In the genomic region with DNA sequence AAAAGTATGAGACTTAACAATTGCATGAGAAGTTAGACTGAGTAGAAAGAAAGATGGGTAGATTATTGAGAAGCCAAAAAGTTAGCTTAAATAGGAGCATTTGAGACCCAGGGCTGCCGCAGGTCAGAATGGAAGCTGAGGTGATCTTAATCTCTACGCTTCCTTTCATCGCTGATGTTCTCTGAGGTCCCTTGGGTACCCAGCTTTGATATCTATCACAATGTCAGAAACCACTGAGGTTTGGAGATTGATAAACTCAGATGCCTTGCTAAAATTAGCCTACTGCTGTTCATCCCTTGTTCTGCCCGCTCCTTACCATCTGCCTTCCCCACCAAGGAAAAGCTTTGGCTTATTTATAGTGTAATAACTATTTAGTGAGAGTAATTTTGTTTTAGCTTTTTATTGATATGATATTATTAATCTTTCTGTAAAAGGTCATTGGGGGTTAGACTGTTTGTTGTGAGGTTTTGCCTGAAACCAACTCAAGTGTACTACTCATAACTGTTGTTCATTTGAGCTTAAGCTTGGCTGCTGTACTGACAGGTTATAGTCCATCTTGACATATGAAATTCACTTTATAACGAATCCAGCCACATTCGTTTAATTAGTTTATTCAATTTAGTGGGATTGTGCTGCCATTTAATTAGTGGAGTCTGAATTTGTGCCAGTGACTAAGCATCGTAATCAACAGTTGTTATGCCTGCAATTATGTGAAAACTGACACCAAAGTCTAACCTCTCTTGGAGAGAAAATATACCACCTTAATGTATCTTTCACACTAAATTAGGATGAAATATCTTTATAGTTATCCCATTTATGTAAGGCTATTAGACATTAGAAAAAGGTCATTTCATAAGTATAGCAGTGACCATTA, we compare ENCODE assay signal across 15 cellular contexts. TPM values are rescaled to one million over a fixed set of nuclear protein-coding genes. Genes with fewer than 3 reads are reported as not detected.
DNase-seq lines count a peak whose midpoint lies in the region; ATAC-seq and TF ChIP-seq lines count a peak whose summit lies in the region.
"Had no signal": no experiment of that assay in that cellular context is flagged by ENCODE, and none has a peak within 500 bp of the region (broad histone marks: within the 10 kb centered on the region; RNA-seq: fewer than 3 reads in every experiment).

No MANE protein-coding gene starts in this region.

- CTCF ChIA-PET in activated CD4-positive, alpha-beta memory T cell treated with anti-CD3 and anti-CD28 coated beads for 36 hours (lab: Charles Lee) = interaction anchor here (0.7 to 1.8 kb wide), 7 partner anchors 12 to 142 kb away, joined by 3 to 7 read pairs (median 3); a partner anchor contains a TSS
- CTCF ChIA-PET in activated CD4-positive, alpha-beta memory T cell treated with anti-CD3 and anti-CD28 coated beads, Interleukin-2, amount 10 ng/mL, durations not matched to agents 7 days and 5 days (lab: Charles Lee) = interaction anchor here (0.5 to 2.4 kb wide), 4 partner anchors 14 to 176 kb away, joined by 3 to 11 read pairs (median 10); a partner anchor contains a TSS

- TF ChIP-seq CTCF in natural killer cell (IDR thresholded peaks at IDR 0.05) = no peak
- no peak for TF ChIP-seq CTCF in mucosa of descending colon (IDR thresholded peaks at IDR 0.05)

- H3K4me3 ChIP-seq in mucosa of descending colon = no peak overlapping the region
- H3K4me3 ChIP-seq: HAP-1, pancreas had no signal

- H3K27ac Mint-ChIP-seq in activated CD4-positive, alpha-beta memory T cell treated with anti-CD3 and anti-CD28 coated beads for 36 hours = no peak overlapping the region
- no peak overlapping the region for H3K27ac Mint-ChIP-seq in activated CD4-positive, alpha-beta memory T cell treated with anti-CD3 and anti-CD28 coated beads, Interleukin-2, amount 10 ng/mL, durations not matched to agents 7 days and 5 days
- H3K27ac Mint-ChIP-seq in natural killer cell = peak overlapping the region in 1 of 2 donors; percentile 52

- no peak for DNase-seq in activated CD4-positive, alpha-beta memory T cell treated with anti-CD3 and anti-CD28 coated beads for 36 hours
- no peak for DNase-seq in activated CD4-positive, alpha-beta memory T cell treated with anti-CD3 and anti-CD28 coated beads, Interleukin-2, amount 10 ng/mL, durations not matched to agents 7 days and 5 days
- DNase-seq in DMS 273 treated with DMSO at 0.1 percent for 48 hours (lab: John Stamatoyannopoulos, UW) (peak; percentile 27), SK-N-DZ (ENCODE audit: low spot score) (peak; percentile 19), myocyte (ENCODE audit: low read depth) (peak; percentile 71), natural killer cell (no peak), mucosa of descending colon (no peak)
- DNase-seq: DMS79, KG1, midbrain, NCI-H2081 treated with DMSO at 0.1 percent for 48 hours, pancreas, SHP77 treated with DMSO at 0.1 percent for 48 hours had no signal

- no peaks in the 10 kb centered on the region for H3K27me3 Mint-ChIP-seq in activated CD4-positive, alpha-beta memory T cell treated with anti-CD3 and anti-CD28 coated beads for 36 hours
- H3K27me3 Mint-ChIP-seq in activated CD4-positive, alpha-beta memory T cell treated with anti-CD3 and anti-CD28 coated beads, Interleukin-2, amount 10 ng/mL, durations not matched to agents 7 days and 5 days = no peaks in the 10 kb centered on the region
- H3K27me3 Mint-ChIP-seq in natural killer cell (ENCODE audit: low read depth in 2 of 2) = no peaks in the 10 kb centered on the region

- POLR2A ChIA-PET in activated CD4-positive, alpha-beta memory T cell treated with anti-CD3 and anti-CD28 coated beads for 36 hours (lab: Charles Lee) = interaction anchor here (1.1 to 2.3 kb wide), 2 partner anchors 12 to 15 kb away, joined by 8 to 9 read pairs; a partner anchor contains a TSS
- POLR2A ChIA-PET in activated CD4-positive, alpha-beta memory T cell treated with anti-CD3 and anti-CD28 coated beads, Interleukin-2, amount 10 ng/mL, durations not matched to agents 7 days and 5 days (lab: Charles Lee) = interaction anchor here (0.8 to 2.8 kb wide), 7 partner anchors 14 to 142 kb away, joined by 3 to 42 read pairs (median 4); a partner anchor contains a TSS

- H3K4me1 ChIP-seq in mucosa of descending colon (ENCODE audit: low read depth) = no peaks in the 10 kb centered on the region
- H3K4me1 ChIP-seq: HAP-1, pancreas had no signal

- peak overlapping the region; percentile 7 for H3K4me3 Mint-ChIP-seq in activated CD4-positive, alpha-beta memory T cell treated with anti-CD3 and anti-CD28 coated beads for 36 hours
- H3K4me3 Mint-ChIP-seq in activated CD4-positive, alpha-beta memory T cell treated with anti-CD3 and anti-CD28 coated beads, Interleukin-2, amount 10 ng/mL, durations not matched to agents 7 days and 5 days = no peak overlapping the region
- H3K4me3 Mint-ChIP-seq in natural killer cell = no peak overlapping the region

- peaks cover 18% of the 10 kb centered on the region for H3K36me3 Mint-ChIP-seq in activated CD4-positive, alpha-beta memory T cell treated with anti-CD3 and anti-CD28 coated beads for 36 hours
- peaks cover 25% of the 10 kb centered on the region for H3K36me3 Mint-ChIP-seq in activated CD4-positive, alpha-beta memory T cell treated with anti-CD3 and anti-CD28 coated beads, Interleukin-2, amount 10 ng/mL, durations not matched to agents 7 days and 5 days (ENCODE audit: low read depth)
- no peaks in the 10 kb centered on the region for H3K36me3 Mint-ChIP-seq in natural killer cell

- ATAC-seq in natural killer cell = no peak
- no peak for ATAC-seq in mucosa of descending colon
- no peak for ATAC-seq in GM21360 (IDR thresholded peaks at IDR 0.05; ENCODE audit: unreplicated experiment)

- intact Hi-C loops in activated CD4-positive, alpha-beta memory T cell treated with anti-CD3 and anti-CD28 coated beads for 36 hours (cut with micrococcal nuclease) = loop anchor here (1.0 to 2.0 kb wide), 2 partner anchors 14 kb away; no protein-coding TSS in a partner anchor
- intact Hi-C loops in natural killer cell (cut with micrococcal nuclease) (no loop called here), mucosa of descending colon (cut with DNase I, micrococcal nuclease) (no loop called here)

- peaks cover 60% of the 10 kb centered on the region for H3K4me1 Mint-ChIP-seq in activated CD4-positive, alpha-beta memory T cell treated with anti-CD3 and anti-CD28 coated beads for 36 hours (ENCODE audit: low read depth)
- peaks cover 36% of the 10 kb centered on the region for H3K4me1 Mint-ChIP-seq in activated CD4-positive, alpha-beta memory T cell treated with anti-CD3 and anti-CD28 coated beads, Interleukin-2, amount 10 ng/mL, durations not matched to agents 7 days and 5 days
- peaks cover 25 to 32% of the 10 kb centered on the region in 2 donors for H3K4me1 Mint-ChIP-seq in natural killer cell

- H3K9me3 Mint-ChIP-seq in activated CD4-positive, alpha-beta memory T cell treated with anti-CD3 and anti-CD28 coated beads for 36 hours = peaks cover 7% of the 10 kb centered on the region
- peaks cover 3% of the 10 kb centered on the region for H3K9me3 Mint-ChIP-seq in activated CD4-positive, alpha-beta memory T cell treated with anti-CD3 and anti-CD28 coated beads, Interleukin-2, amount 10 ng/mL, durations not matched to agents 7 days and 5 days
- H3K9me3 Mint-ChIP-seq in natural killer cell = no peaks in the 10 kb centered on the region

- H3K36me3 ChIP-seq in mucosa of descending colon (ENCODE audit: low read depth) = no peaks in the 10 kb centered on the region
- H3K36me3 ChIP-seq: HAP-1, pancreas had no signal

- no peaks in the 10 kb centered on the region for H3K9me3 ChIP-seq in mucosa of descending colon
- H3K9me3 ChIP-seq: HAP-1, pancreas had no signal

RNA-seq across cellular contexts. Expression of a gene that starts 15.1 kb away (rescaled TPM):
- 10 to 100 TPM; 76.7 to 80.5 TPM for total RNA-seq in activated CD4-positive, alpha-beta memory T cell treated with anti-CD3 and anti-CD28 coated beads for 36 hours
- 10 to 100 TPM; 90.6 to 96.9 TPM for total RNA-seq in activated CD4-positive, alpha-beta memory T cell treated with anti-CD3 and anti-CD28 coated beads, Interleukin-2, amount 10 ng/mL, durations not matched to agents 7 days and 5 days
- polyA plus RNA-seq in SK-N-DZ (2014; cell fraction: cytosol; rRNA removed) = 14.1 and 35.6 TPM in 2 replicates
- polyA plus RNA-seq in SK-N-DZ (2014; cell fraction: nucleus; rRNA removed) = 23.6 and 39.3 TPM in 2 replicates
- total RNA-seq in myocyte (47.3 and 77.1 TPM in 2 replicates), natural killer cell (10 to 100 TPM; 25.1 to 35.8 (median 31.1) TPM), mucosa of descending colon (10 to 100 TPM in 1 of 3 donors, 1 to 10 TPM in 2; 2.7 to 11.5 (median 6.6) TPM)
- polyA plus RNA-seq in myocyte (2012) = 23.3 TPM

Comparison
In these comparisons a context has a peak if more than half of its experiments do, and no peak if none do; other contexts are left out.
1. DNase-seq: peak in DMS 273 treated with DMSO at 0.1 percent for 48 hours (single experiment), SK-N-DZ (single experiment) and myocyte (single experiment); none in activated CD4-positive, alpha-beta memory T cell treated with anti-CD3 and anti-CD28 coated beads for 36 hours (single experiment), activated CD4-positive, alpha-beta memory T cell treated with anti-CD3 and anti-CD28 coated beads, Interleukin-2, amount 10 ng/mL, durations not matched to agents 7 days and 5 days (single experiment), natural killer cell (single experiment) and mucosa of descending colon (0 of 3).